ENCODE assay signal across 8 cellular contexts in the genomic region with DNA sequence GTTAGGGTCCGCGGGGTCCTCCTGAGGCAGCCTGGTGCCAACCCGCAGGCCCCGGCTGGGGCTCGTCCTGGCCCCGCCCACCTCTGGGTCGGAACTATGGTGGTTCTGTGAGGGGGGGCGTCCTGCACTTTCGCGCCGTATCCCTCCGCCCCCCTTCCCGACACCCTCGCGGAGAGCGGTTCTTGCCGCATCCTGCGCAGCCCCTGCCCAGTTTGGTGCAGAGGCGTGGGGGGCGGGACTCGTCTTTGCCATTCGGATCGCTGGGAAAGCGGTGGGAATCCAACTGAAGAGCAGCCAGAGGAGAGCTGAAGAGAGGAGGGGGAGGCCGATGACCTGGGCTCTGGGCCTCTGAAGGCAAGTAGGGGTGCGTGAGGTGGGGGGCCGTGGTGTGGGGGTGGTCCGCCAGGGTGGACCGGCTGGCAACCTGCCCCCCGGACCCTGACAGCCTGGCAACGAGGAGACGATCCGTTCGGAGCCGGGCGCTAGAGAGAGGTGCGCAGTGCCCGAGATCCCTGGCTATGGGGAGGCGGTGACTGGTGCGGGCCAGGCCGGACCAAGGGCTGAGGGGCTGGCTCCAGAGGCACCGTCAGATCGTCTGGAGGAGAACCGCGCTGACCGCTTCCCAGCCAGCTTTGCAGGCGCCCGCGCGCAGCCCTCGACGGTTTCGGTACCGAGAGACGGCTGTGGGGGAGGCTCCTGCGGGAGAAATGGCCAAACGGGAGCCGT. TPM values are rescaled to one million over a fixed set of nuclear protein-coding genes. Genes with fewer than 3 reads are reported as not detected.
A peak's percentile ranks its signal among the peaks of the same experiment; 100 is the strongest.
DNase-seq lines count a peak whose midpoint lies in the region; ATAC-seq and TF ChIP-seq lines count a peak whose summit lies in the region.

Gene GPRASP1 (plus strand): TSS at position 242 of the 726 bp plus-strand sequence. CDS start 2,431 bp downstream, outside the sequence.

- H3K27ac ChIP-seq in cingulate gyrus (ENCODE audit: low read depth, low read length): peak within 1 kb of the TSS; percentile 90

- in situ Hi-C loops in GM13977 (cut with MboI; ENCODE audit: low pct_unique_long_range_greater_than_20kb, low sequenced_read_pairs, unreplicated experiment): no loop called here

- DNase-seq in AG20443 (ENCODE audit: low spot score) (peak; percentile 34), left colon (peak; percentile 53 to 59), GM13977 (ENCODE audit: low spot score) (no peak), HuH-7.5 (ENCODE audit: low spot score) (no peak)
- DNase-seq in activated CD4-positive, alpha-beta T cell treated with anti-CD3 and anti-CD28 coated beads for 4 hours: peak; percentile 55 to 67
- DNase-seq in stimulated activated CD4-positive, alpha-beta T cell treated with anti-CD3 and anti-CD28 coated beads, Interleukin-2, amount 100 ng/mL, for 24 hours: peak; percentile 39 to 50

- TF ChIP-seq CTCF in GM13977 (IDR thresholded peaks at IDR 0.05; ENCODE audit: extremely low read depth, insufficient read depth, missing control alignments): no peak

- intact Hi-C loops in left colon (cut with DNase I, micrococcal nuclease): no loop called here

- ATAC-seq in HG02981 (IDR thresholded peaks at IDR 0.05; ENCODE audit: unreplicated experiment) (peak; percentile 54), left colon (peak; percentile 63)

RNA-seq across cellular contexts. Expression of gene GPRASP1, which starts in this region (rescaled TPM):
- total RNA-seq in left colon: 1 to 10 TPM; 2.5 to 5.0 TPM

Comparison
In these comparisons a context has a peak if more than half of its experiments do, and no peak if none do; other contexts are left out.
1. DNase-seq: peak in AG20443 (single experiment), activated CD4-positive, alpha-beta T cell treated with anti-CD3 and anti-CD28 coated beads for 4 hours (2 of 2), left colon (2 of 2) and stimulated activated CD4-positive, alpha-beta T cell treated with anti-CD3 and anti-CD28 coated beads, Interleukin-2, amount 100 ng/mL, for 24 hours (2 of 2); none in GM13977 (single experiment) and HuH-7.5 (single experiment).